9 cellular contexts compared by ENCODE assay signal in the genomic region with DNA sequence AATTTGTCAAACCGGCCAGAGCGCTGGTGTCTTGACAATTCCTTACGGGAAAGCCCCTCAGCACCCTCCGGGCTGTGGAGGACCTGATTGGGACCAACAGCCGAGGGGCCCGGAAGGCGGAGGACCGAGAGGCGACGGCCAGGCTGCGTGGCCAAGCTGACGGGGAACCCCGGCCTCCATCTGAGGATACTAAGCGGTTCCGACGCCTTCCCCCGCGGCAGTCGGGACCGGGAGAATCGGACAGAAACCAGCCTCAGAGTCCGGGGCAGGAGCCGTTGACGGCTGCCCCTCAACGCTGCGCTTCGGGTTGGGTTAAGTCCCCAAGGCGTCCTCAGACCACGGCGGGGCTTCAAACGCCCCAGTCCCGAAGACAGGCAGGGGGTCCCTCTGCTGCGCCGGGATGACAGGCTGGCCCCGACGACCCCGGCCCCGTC. TPM values are rescaled to one million over a fixed set of nuclear protein-coding genes. Genes with fewer than 3 reads are reported as not detected.
DNase-seq lines count a peak whose midpoint lies in the region; ATAC-seq and TF ChIP-seq lines count a peak whose summit lies in the region.
"Had no signal": no experiment of that assay in that cellular context is flagged by ENCODE, and none has a peak within 500 bp of the region (broad histone marks: within the 10 kb centered on the region; RNA-seq: fewer than 3 reads in every experiment).

No MANE protein-coding gene starts in this region.

- no peak overlapping the region for H3K23ac ChIP-seq in neuronal stem cell (ENCODE audit: low read depth, low read length, poor library complexity)

- no peak overlapping the region for H2BK5ac ChIP-seq in neuronal stem cell (ENCODE audit: low read length)

- H3K36me3 ChIP-seq in heart right ventricle: no peaks in the 10 kb centered on the region
- H3K36me3 ChIP-seq in neuronal stem cell (replicated peaks in 1 of 2; ENCODE audit: control insufficient read depth in 2 of 2, insufficient read depth in 2 of 2, low read length in 2 of 2): no peaks in the 10 kb centered on the region
- H3K36me3 ChIP-seq in SK-N-SH (replicated peaks in 1 of 2; ENCODE audit: control insufficient read depth in 1 of 2, insufficient read depth in 2 of 2, low read length in 1 of 2): no peaks in the 10 kb centered on the region

- no peak overlapping the region for H3K18ac ChIP-seq in neuronal stem cell (ENCODE audit: low read length)

- H2BK12ac ChIP-seq in neuronal stem cell (ENCODE audit: low read length): no peak overlapping the region

- POLR2A ChIA-PET in SK-N-SH (lab: Yijun Ruan, JAX): no interaction called here

- H3K27me3 Mint-ChIP-seq in CD14-positive monocyte (ENCODE audit: low read depth in 3 of 3) (peaks cover 84 to 88% (median 86%) of the 10 kb centered on the region in 3 donors), T-helper 17 cell (peaks cover 71% of the 10 kb centered on the region)

- H3K4me3 Mint-ChIP-seq in CD14-positive monocyte (peak overlapping the region; percentile 72 to 85), T-helper 17 cell (peak overlapping the region; percentile 71)

- WGBS in heart right ventricle, 2 donors: 4 to 5% methylated on average over 38 of the region's 38 CpGs
- no CpG with 5 or more reads among the region's 38 CpGs for WGBS in neuronal stem cell (ENCODE audit: extremely low coverage in 2 of 2, insufficient read length in 2 of 2, insufficient replicate concordance in 1 of 2), 2 donors
- WGBS in SK-N-SH (ENCODE audit: low lambda C conversion rate): 39% methylated on average over 9 of the region's 38 CpGs

- no peak overlapping the region for H4K91ac ChIP-seq in neuronal stem cell (ENCODE audit: low read depth, low read length, poor library complexity)

- no peak for TF ChIP-seq CTCF in CD14-positive monocyte (IDR thresholded peaks at IDR 0.05)
- no peak for TF ChIP-seq CTCF in heart right ventricle (IDR thresholded peaks at IDR 0.05)
- no peak for TF ChIP-seq CTCF in SK-N-SH (IDR thresholded peaks at IDR 0.05)

- no peak overlapping the region for H2BK120ac ChIP-seq in neuronal stem cell (ENCODE audit: low read depth, low read length)

- H3F3A ChIP-seq in SK-N-SH (replicated peaks; ENCODE audit: insufficient read depth): peaks cover 4% of the 10 kb centered on the region

- H3K4me1 ChIP-seq in heart right ventricle: peaks cover 0 to 25% (median 12%) of the 10 kb centered on the region in 9 donors
- H3K4me1 ChIP-seq in neuronal stem cell (ENCODE audit: control insufficient read depth in 2 of 2, insufficient read depth in 1 of 2, low read depth in 1 of 2, low read length in 2 of 2): no peaks in the 10 kb centered on the region
- H3K4me1 ChIP-seq in SK-N-SH (ENCODE audit: control insufficient read depth in 1 of 2, insufficient read depth in 2 of 2, low read depth in 1 of 2, low read length in 1 of 2): no peaks in the 10 kb centered on the region; a peak in 1 of 4 replicates

- CTCF ChIA-PET in SK-N-SH (lab: Yijun Ruan, JAX): interaction anchor here (0.9 to 10.0 kb wide), 11 partner anchors 11 to 423 kb away, joined by 3 to 241 read pairs (median 10); no protein-coding TSS in a partner anchor

- H3K79me2 ChIP-seq in SK-N-SH (ENCODE audit: insufficient read depth): no peaks in the 10 kb centered on the region

- no peaks in the 10 kb centered on the region for H4K20me1 ChIP-seq in SK-N-SH (ENCODE audit: insufficient read depth)

- H4K8ac ChIP-seq in neuronal stem cell (ENCODE audit: low read depth, low read length): no peak overlapping the region

- no peak overlapping the region for H3K27ac Mint-ChIP-seq in CD14-positive monocyte
- no peak overlapping the region for H3K27ac Mint-ChIP-seq in T-helper 17 cell

- H3K9me3 Mint-ChIP-seq in CD14-positive monocyte: peaks cover 0 to 16% (median 1%) of the 10 kb centered on the region in 7 donors

- H3K14ac ChIP-seq in neuronal stem cell (ENCODE audit: low read length): no peak overlapping the region

- intact Hi-C loops in CD14-positive monocyte (cut with micrococcal nuclease): no loop called here
- intact Hi-C loops in heart right ventricle (cut with DNase I): loop anchor here in 9 of 10 donors (2.0 to 10.0 kb wide), 11 partner anchors 120 to 510 kb away; no protein-coding TSS in a partner anchor

- no peak overlapping the region for H3K4ac ChIP-seq in neuronal stem cell (ENCODE audit: low read length)

- no peak overlapping the region for H2AK5ac ChIP-seq in neuronal stem cell (ENCODE audit: low read depth, low read length)

- H3K9me2 ChIP-seq in SK-N-SH: no peaks in the 10 kb centered on the region

- TF ChIP-seq RAD21 in SK-N-SH (IDR thresholded peaks at IDR 0.05; ENCODE audit: low read length): no peak

- H3K4me3 ChIP-seq in heart right ventricle (peak overlapping the region; percentile 11 to 68 (median 61)), neuronal stem cell (ENCODE audit: low read length in 2 of 2) (no peak overlapping the region), SK-N-SH (ENCODE audit: low read depth in 2 of 2, low read length in 1 of 2) (no peak overlapping the region; a peak in 1 of 4 replicates)

- TF ChIP-seq EP300 in SK-N-SH (IDR thresholded peaks at IDR 0.05; ENCODE audit: borderline replicate concordance in 1 of 2, low read depth in 1 of 2, low read length in 1 of 2): no peak

- no peak for ATAC-seq in T-helper 17 cell
- ATAC-seq in heart right ventricle: peak in 6 of 8 donors; percentile 18 to 51 (median 28)
- no peak for ATAC-seq in GM18858 (IDR thresholded peaks at IDR 0.05; ENCODE audit: unreplicated experiment)

- peak overlapping the region; percentile 93 for H3K4me2 ChIP-seq in neuronal stem cell (ENCODE audit: insufficient read depth, low read length, poor library complexity, severe bottlenecking)
- no peak overlapping the region for H3K4me2 ChIP-seq in SK-N-SH

- DNase-seq in CD14-positive monocyte (ENCODE audit: low spot score) (no peak), T-helper 17 cell (no peak), heart right ventricle (peak; percentile 26 to 30), neuronal stem cell (ENCODE audit: low spot score) (peak; percentile 26), SK-N-SH (no peak), DMS79 (lab: John Stamatoyannopoulos, UW) (no peak), NCI-H128 (lab: John Stamatoyannopoulos, UW; ENCODE audit: unreplicated experiment) (no peak)
- DNase-seq: DMS 273 treated with DMSO at 0.1 percent for 48 hours had no signal

- H3K27ac ChIP-seq in heart right ventricle (peak overlapping the region; percentile 4 to 89 (median 66)), neuronal stem cell (replicated peaks; ENCODE audit: low read length) (no peak overlapping the region), SK-N-SH (ENCODE audit: low read depth in 2 of 2, low read length in 1 of 2) (no peak overlapping the region)

- no peaks in the 10 kb centered on the region for H3K9me3 ChIP-seq in T-helper 17 cell (ENCODE audit: control insufficient read depth, low read length, poor library complexity, severe bottlenecking)
- H3K9me3 ChIP-seq in heart right ventricle: no peaks in the 10 kb centered on the region
- H3K9me3 ChIP-seq in neuronal stem cell (replicated peaks in 1 of 2; ENCODE audit: control insufficient read depth in 2 of 2, insufficient read depth in 1 of 2, low read depth in 1 of 2, low read length in 2 of 2): peaks cover 0 to 10% of the 10 kb centered on the region in 2 donors
- H3K9me3 ChIP-seq in SK-N-SH: no peaks in the 10 kb centered on the region

- peaks cover 1% of the 10 kb centered on the region for H3K79me1 ChIP-seq in neuronal stem cell (ENCODE audit: low read depth, low read length)

- peak overlapping the region; percentile 90 for H2AFZ ChIP-seq in neuronal stem cell (ENCODE audit: low read length)
- no peak overlapping the region for H2AFZ ChIP-seq in SK-N-SH (ENCODE audit: low read depth)

- peaks cover 0 to 99% (median 54%) of the 10 kb centered on the region in 7 donors for H3K27me3 ChIP-seq in heart right ventricle
- peaks cover 9 to 86% (median 32%) of the 10 kb centered on the region in 3 experiments for H3K27me3 ChIP-seq in neuronal stem cell (ENCODE audit: control insufficient read depth in 3 of 3, insufficient read depth in 3 of 3, low read depth in 1 of 3, low read length in 3 of 3)
- peaks cover 37% of the 10 kb centered on the region for H3K27me3 ChIP-seq in SK-N-SH (ENCODE audit: insufficient read depth)

- no peak overlapping the region for H2BK15ac ChIP-seq in neuronal stem cell (ENCODE audit: low read length)

- H3K9ac ChIP-seq in neuronal stem cell (ENCODE audit: low read depth, low read length, poor library complexity) (no peak overlapping the region), SK-N-SH (no peak overlapping the region)

- peaks cover 9% of the 10 kb centered on the region for H3K4me1 Mint-ChIP-seq in CD14-positive monocyte
- peaks cover 5% of the 10 kb centered on the region for H3K4me1 Mint-ChIP-seq in T-helper 17 cell

- H3K36me3 Mint-ChIP-seq in CD14-positive monocyte: peaks cover 0 to 7% of the 10 kb centered on the region in 2 donors
- peaks cover 3% of the 10 kb centered on the region for H3K36me3 Mint-ChIP-seq in T-helper 17 cell (ENCODE audit: low read depth)

TF ChIP-seq in SK-N-SH, 30 proteins besides CTCF, POLR2A, EP300 and RAD21 (continues in another document):
- TF ChIP-seq CHD2 (IDR thresholded peaks at IDR 0.05; ENCODE audit: low read length, partially characterized antibody) (no peak), RFX5 (IDR thresholded peaks at IDR 0.05; ENCODE audit: low read length) (no peak), GATA2 (CRISPR knock-in tag; IDR thresholded peaks at IDR 0.05) (no peak), TEAD4 (IDR thresholded peaks at IDR 0.05; ENCODE audit: borderline replicate concordance, insufficient read depth) (no peak), YY1 (IDR thresholded peaks at IDR 0.05; ENCODE audit: low read depth) (no peak), ELF1 (IDR thresholded peaks at IDR 0.05) (no peak), SMC3 (IDR thresholded peaks at IDR 0.05; ENCODE audit: low read depth, low read length) (no peak), GABPA (IDR thresholded peaks at IDR 0.05; ENCODE audit: low read depth) (no peak), MXI1 (IDR thresholded peaks at IDR 0.05; ENCODE audit: low read depth, low read length) (no peak)

RNA-seq across cellular contexts. Expression of gene ALDH1A2, which starts 0.5 kb away (rescaled TPM):
- 1 to 10 TPM; 3.4 to 5.1 TPM for polyA plus RNA-seq in CD14-positive monocyte
- total RNA-seq in T-helper 17 cell: under 1 TPM in 1 of 2 donors, not detected in 1; 0.47 TPM
- total RNA-seq in heart right ventricle: 10 to 100 TPM in 6 of 10 donors, 1 to 10 TPM in 4; 5.0 to 21.0 (median 11.3) TPM
- polyA plus RNA-seq in heart right ventricle: 1 to 10 TPM; 2.3 to 3.3 TPM
- polyA plus RNA-seq in neuronal stem cell (2013, experiment 1 of 2): 0.17 TPM
- 0.44 TPM for polyA plus RNA-seq in neuronal stem cell (2013, experiment 2 of 2)
- not detected in 2 replicates for polyA plus RNA-seq in SK-N-SH (2012; rRNA removed)
- polyA plus RNA-seq in SK-N-SH (2012; cell fraction: cytosol; rRNA removed): 0.07 TPM in 1 of 2 replicates, not detected in the other
- not detected in 2 replicates for polyA plus RNA-seq in SK-N-SH (2012; cell fraction: nucleus; rRNA removed)

Comparison
In these comparisons a context has a peak if more than half of its experiments do, and no peak if none do; other contexts are left out.
1. DNase-seq: peak in heart right ventricle (2 of 2) and neuronal stem cell (single experiment); none in CD14-positive monocyte (single experiment), T-helper 17 cell (0 of 3), SK-N-SH (single experiment), DMS79 (single experiment) and NCI-H128 (single experiment).
2. ATAC-seq: peak in heart right ventricle (6 of 8); none in T-helper 17 cell (single experiment) and GM18858 (single experiment).
3. H3K27ac ChIP-seq: peak in heart right ventricle (10 of 10); none in neuronal stem cell (single experiment) and SK-N-SH (0 of 2).
4. H3K4me3 ChIP-seq: peak in heart right ventricle (10 of 10); none in neuronal stem cell (0 of 2) and SK-N-SH (0 of 2).
5. intact Hi-C loops: an anchor here in heart right ventricle (2.0 to 10.0 kb wide); none called in CD14-positive monocyte.